ENCODE assay signal across 8 cellular contexts in the genomic region with DNA sequence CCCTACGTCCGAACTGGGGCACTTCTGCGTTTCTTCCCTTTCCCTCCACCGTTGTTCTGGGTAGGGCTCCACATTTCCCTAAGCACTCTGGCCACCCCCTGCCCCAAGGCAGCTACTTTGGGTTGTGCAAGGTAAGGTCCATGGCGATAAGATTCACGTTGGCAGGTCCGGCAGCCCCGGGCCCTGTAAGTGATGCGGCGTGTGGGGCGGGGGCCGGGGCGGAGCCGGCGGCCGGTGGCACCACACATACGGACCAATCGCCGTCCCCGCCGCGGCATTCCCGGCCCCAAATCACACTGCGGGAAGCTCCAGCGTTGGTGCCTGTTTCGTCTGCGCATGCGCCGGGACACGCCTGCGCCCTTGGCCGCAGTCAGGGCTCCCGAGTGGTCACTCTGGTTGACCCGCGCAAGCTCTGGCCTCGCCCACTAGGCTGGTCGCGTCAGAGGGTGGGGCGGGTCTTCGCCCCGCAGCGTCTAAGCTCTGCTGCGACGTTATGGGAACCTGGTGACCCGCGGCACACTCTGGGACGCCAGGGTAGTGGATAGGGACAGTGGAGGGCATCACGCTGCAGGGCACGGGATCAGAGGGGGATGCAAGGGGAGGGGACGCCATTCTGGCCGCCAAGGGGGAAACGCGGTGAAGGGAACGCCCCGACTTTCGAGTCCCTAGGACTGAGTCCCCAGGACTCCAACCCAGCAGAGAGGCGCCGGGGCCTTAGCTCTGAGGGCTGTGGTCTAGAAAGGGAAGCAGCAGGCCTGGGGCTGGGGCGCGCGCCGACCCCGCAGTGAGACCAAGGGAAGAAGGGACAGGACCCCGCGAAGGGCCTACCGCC. TPM values are rescaled to one million over a fixed set of nuclear protein-coding genes. Genes with fewer than 3 reads are reported as not detected.
DNase-seq lines count a peak whose midpoint lies in the region; ATAC-seq and TF ChIP-seq lines count a peak whose summit lies in the region.

No MANE protein-coding gene starts in this region.

- CTCF ChIA-PET in OCI-LY7 (lab: Charles Lee; ENCODE audit: unreplicated experiment): interaction anchor here (0.7 kb wide), 1 partner anchor 16 kb away, joined by 3 read pairs; no protein-coding TSS in a partner anchor

- peaks cover 29% of the 10 kb centered on the region for H3K36me3 Mint-ChIP-seq in activated naive CD8-positive, alpha-beta T cell treated with anti-CD3 and anti-CD28 coated beads for 36 hours
- peaks cover 32% of the 10 kb centered on the region for H3K36me3 Mint-ChIP-seq in neural progenitor cell

- peak; percentile 98 to 99 for TF ChIP-seq POLR2A in uterus (IDR thresholded peaks at IDR 0.05)

- no peaks in the 10 kb centered on the region for H3K4me1 ChIP-seq in OCI-LY7 (ENCODE audit: insufficient read depth, low read length, poor library complexity, severe bottlenecking)
- H3K4me1 ChIP-seq in neural progenitor cell: peaks cover 15% of the 10 kb centered on the region
- no peaks in the 10 kb centered on the region for H3K4me1 ChIP-seq in uterus

- H3K9me3 Mint-ChIP-seq in activated naive CD8-positive, alpha-beta T cell treated with anti-CD3 and anti-CD28 coated beads for 36 hours: peaks cover 1% of the 10 kb centered on the region
- peaks cover 7% of the 10 kb centered on the region for H3K9me3 Mint-ChIP-seq in neural progenitor cell

- H2AFZ ChIP-seq in OCI-LY7 (ENCODE audit: low read length) (no peak overlapping the region), neural progenitor cell (replicated peaks) (no peak overlapping the region)

- intact Hi-C loops in OCI-LY7 (cut with micrococcal nuclease; ENCODE audit: unreplicated experiment) (no loop called here), uterus (cut with DNase I; ENCODE audit: low total_unique reads) (no loop called here)

- peaks cover 48% of the 10 kb centered on the region for H3K27me3 Mint-ChIP-seq in activated naive CD8-positive, alpha-beta T cell treated with anti-CD3 and anti-CD28 coated beads for 36 hours
- H3K27me3 Mint-ChIP-seq in neural progenitor cell (ENCODE audit: insufficient read depth, low read depth): peaks cover 2% of the 10 kb centered on the region

- H3K9me3 ChIP-seq in OCI-LY7 (ENCODE audit: low read length) (no peaks in the 10 kb centered on the region), neural progenitor cell (ENCODE audit: low read depth) (no peaks in the 10 kb centered on the region), uterus (no peaks in the 10 kb centered on the region)

- H3K4me3 Mint-ChIP-seq in activated naive CD8-positive, alpha-beta T cell treated with anti-CD3 and anti-CD28 coated beads for 36 hours: peak overlapping the region; percentile 93
- H3K4me3 Mint-ChIP-seq in neural progenitor cell: peak overlapping the region; percentile 95

- H3K27me3 ChIP-seq in neural progenitor cell: no peaks in the 10 kb centered on the region
- no peaks in the 10 kb centered on the region for H3K27me3 ChIP-seq in uterus

- DNase-seq in DMS79 (lab: John Stamatoyannopoulos, UW) (peak; percentile 79), HuH-7.5 (ENCODE audit: low spot score) (peak; percentile 98), OCI-LY7 (ENCODE audit: low spot score) (no peak), germinal center (ENCODE audit: low spot score) (peak; percentile 57), neural progenitor cell (ENCODE audit: low spot score) (peak; percentile 99), uterus (peak; percentile 96)
- DNase-seq in activated naive CD8-positive, alpha-beta T cell treated with anti-CD3 and anti-CD28 coated beads for 36 hours: peak; percentile 59

- ATAC-seq in GM21526 (IDR thresholded peaks at IDR 0.05; ENCODE audit: low FRiP score, unreplicated experiment): peak; percentile 42

- H3K79me2 ChIP-seq in OCI-LY7 (ENCODE audit: insufficient read depth, low read depth, low read length): no peaks in the 10 kb centered on the region
- H3K79me2 ChIP-seq in neural progenitor cell (ENCODE audit: low read depth): peaks cover 78% of the 10 kb centered on the region

- H3K27ac ChIP-seq in OCI-LY7 (ENCODE audit: low read depth, low read length, poor library complexity, severe bottlenecking): no peak overlapping the region
- peak overlapping the region; percentile 95 for H3K27ac ChIP-seq in neural progenitor cell
- H3K27ac ChIP-seq in uterus: peak overlapping the region; percentile 95 to 98

- no peaks in the 10 kb centered on the region for H3K9me2 ChIP-seq in OCI-LY7 (ENCODE audit: insufficient read depth, low read length)

- H3K4me1 Mint-ChIP-seq in activated naive CD8-positive, alpha-beta T cell treated with anti-CD3 and anti-CD28 coated beads for 36 hours: peaks cover 9% of the 10 kb centered on the region
- H3K4me1 Mint-ChIP-seq in neural progenitor cell: peaks cover 25% of the 10 kb centered on the region

- H3K36me3 ChIP-seq in OCI-LY7 (ENCODE audit: insufficient read depth, low read length): no peaks in the 10 kb centered on the region
- no peaks in the 10 kb centered on the region for H3K36me3 ChIP-seq in neural progenitor cell
- H3K36me3 ChIP-seq in uterus: no peaks in the 10 kb centered on the region

- no peak overlapping the region for H3K4me3 ChIP-seq in OCI-LY7 (ENCODE audit: low read depth, low read length, poor library complexity, severe bottlenecking)
- peak overlapping the region; percentile 67 for H3K4me3 ChIP-seq in neural progenitor cell
- peak overlapping the region; percentile 64 to 93 for H3K4me3 ChIP-seq in uterus

- TF ChIP-seq CTCF in OCI-LY7 (conservative IDR thresholded peaks at IDR 0.05; ENCODE audit: low read length): no peak
- TF ChIP-seq CTCF in neural progenitor cell (IDR thresholded peaks at IDR 0.05): no peak
- peak in 2 of 4 experiments; percentile 29 to 36 for TF ChIP-seq CTCF in uterus (IDR thresholded peaks at IDR 0.05)

- H3K4me2 ChIP-seq in OCI-LY7 (ENCODE audit: low read length) (peak overlapping the region; percentile 54; the same call in 1 of the 2 replicates), neural progenitor cell (peak overlapping the region; percentile 78)

- H3F3A ChIP-seq in neural progenitor cell (ENCODE audit: low read depth): peaks cover 46% of the 10 kb centered on the region

- peak overlapping the region; percentile 43 for H3K27ac Mint-ChIP-seq in activated naive CD8-positive, alpha-beta T cell treated with anti-CD3 and anti-CD28 coated beads for 36 hours
- peak overlapping the region; percentile 100 for H3K27ac Mint-ChIP-seq in neural progenitor cell

- BruUV-seq in OCI-LY7 (replicated peaks; lab: Mats Ljungman, UMichigan): no TSS peak

- H3K9ac ChIP-seq in neural progenitor cell: peak overlapping the region; percentile 69

- POLR2A ChIA-PET in OCI-LY7 (lab: Charles Lee): interaction anchor here (0.6 kb wide), 1 partner anchor 275 kb away, joined by 3 read pairs; no protein-coding TSS in a partner anchor

- H4K20me1 ChIP-seq in OCI-LY7 (ENCODE audit: insufficient read depth, low read length) (no peaks in the 10 kb centered on the region), neural progenitor cell (ENCODE audit: low read depth) (peaks cover 6% of the 10 kb centered on the region)

RNA-seq across cellular contexts. Expression of a gene that starts 1.6 kb away (rescaled TPM):
- total RNA-seq in OCI-LY7 (2014; rRNA removed; shearing (Covaris generic)): not detected in 2 replicates
- total RNA-seq in OCI-LY7 (2022) (not detected in 2 replicates), neural progenitor cell (ENCODE audit: low replicate concordance) (163 and 184 TPM in 2 replicates), uterus (10 to 100 TPM; 23.8 to 57.1 (median 38.3) TPM)
- total RNA-seq in activated naive CD8-positive, alpha-beta T cell treated with anti-CD3 and anti-CD28 coated beads for 36 hours: 10 to 100 TPM; 18.1 to 18.2 TPM

RNA-seq across cellular contexts. Expression of a gene that starts 12.9 kb away (rescaled TPM):
- total RNA-seq in OCI-LY7 (2014; rRNA removed; shearing (Covaris generic)): 0.31 and 0.95 TPM in 2 replicates
- total RNA-seq in OCI-LY7 (2022) (2.3 and 2.8 TPM in 2 replicates), neural progenitor cell (ENCODE audit: low replicate concordance) (233 and 407 TPM in 2 replicates), uterus (100 to 1,000 TPM in 2 of 4 donors, 10 to 100 TPM in 2; 13.5 to 117 (median 84.9) TPM)
- total RNA-seq in activated naive CD8-positive, alpha-beta T cell treated with anti-CD3 and anti-CD28 coated beads for 36 hours: 10 to 100 TPM; 65.4 to 65.6 TPM

RNA-seq across cellular contexts. Expression of a gene that starts 22.5 kb away (rescaled TPM):
- total RNA-seq in OCI-LY7 (2014; rRNA removed; shearing (Covaris generic)): 143 and 153 TPM in 2 replicates
- 102 and 123 TPM in 2 replicates for total RNA-seq in OCI-LY7 (2022)
- 100 to 1,000 TPM; 135 to 140 TPM for total RNA-seq in activated naive CD8-positive, alpha-beta T cell treated with anti-CD3 and anti-CD28 coated beads for 36 hours
- total RNA-seq in neural progenitor cell (ENCODE audit: low replicate concordance): 51.8 and 68.9 TPM in 2 replicates
- 10 to 100 TPM in 1 of 4 donors, 1 to 10 TPM in 2, under 1 TPM in 1; 0.77 to 19.4 (median 6.8) TPM for total RNA-seq in uterus

RNA-seq across cellular contexts. Expression of a gene that starts 22.8 kb away (rescaled TPM):
- total RNA-seq in OCI-LY7 (2014; rRNA removed; shearing (Covaris generic)): 119 and 174 TPM in 2 replicates
- total RNA-seq in OCI-LY7 (2022) (173 and 174 TPM in 2 replicates), neural progenitor cell (ENCODE audit: low replicate concordance) (71.4 and 98.9 TPM in 2 replicates), uterus (10 to 100 TPM; 14.6 to 96.9 (median 38.7) TPM)
- total RNA-seq in activated naive CD8-positive, alpha-beta T cell treated with anti-CD3 and anti-CD28 coated beads for 36 hours: 100 to 1,000 TPM; 143 TPM

Comparison
In these comparisons a context has a peak if more than half of its experiments do, and no peak if none do; other contexts are left out.
1. RNA of a gene that starts 1.6 kb away (total RNA-seq): 163 to 184 TPM in neural progenitor cell, 23.8 to 57.1 TPM in uterus and 18.1 to 18.2 TPM in activated naive CD8-positive, alpha-beta T cell treated with anti-CD3 and anti-CD28 coated beads for 36 hours; not detected in OCI-LY7; every median in the first group is over 10 times any median in the second.